Comparison of ENCODE assay signal across 8 cellular contexts in the genomic region with DNA sequence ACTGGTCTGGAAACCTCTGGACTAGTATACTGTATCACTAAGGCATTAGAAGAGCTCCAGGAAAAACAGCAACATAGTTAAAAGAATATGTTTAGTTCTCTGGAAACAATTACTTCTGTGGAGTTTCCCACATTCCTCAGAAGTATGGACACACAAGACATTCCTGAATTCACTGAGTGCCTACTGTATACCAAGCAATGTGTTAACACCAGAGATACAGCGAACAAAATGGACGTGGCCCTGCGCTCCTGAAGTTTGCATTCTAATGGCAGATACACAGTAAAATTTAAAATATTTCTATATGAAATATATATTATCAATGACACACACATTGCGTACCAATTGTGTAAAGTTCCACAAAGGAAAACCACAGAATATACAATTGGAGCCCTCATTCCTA. TPM values are rescaled to one million over a fixed set of nuclear protein-coding genes. Genes with fewer than 3 reads are reported as not detected.
DNase-seq lines count a peak whose midpoint lies in the region; ATAC-seq, FAIRE-seq and TF ChIP-seq lines count a peak whose summit lies in the region.

No MANE protein-coding gene starts in this region.

- no peaks in the 10 kb centered on the region; the same call in 1 of the 2 replicates for H4K20me1 ChIP-seq in GM23338 (replicated peaks; ENCODE audit: insufficient read depth)

- no peak for TF ChIP-seq POLR2A in sigmoid colon (IDR thresholded peaks at IDR 0.05)

- CTCF ChIA-PET in GM10248 (lab: Yijun Ruan, JAX), result interaction anchor here (0.9 to 7.5 kb wide), 8 partner anchors 9 to 341 kb away, joined by 3 to 45 read pairs (median 7); no protein-coding TSS in a partner anchor

- no peak for TF ChIP-seq EP300 in sigmoid colon (IDR thresholded peaks at IDR 0.05)

- TF ChIP-seq CTCF in GM23338 (conservative IDR thresholded peaks at IDR 0.05; ENCODE audit: low read depth in 2 of 2), result no peak
- no peak for TF ChIP-seq CTCF in fibroblast of the aortic adventitia (IDR thresholded peaks at IDR 0.05; ENCODE audit: insufficient read depth, low read length)
- TF ChIP-seq CTCF in sigmoid colon (IDR thresholded peaks at IDR 0.05), result no peak
- no peak for TF ChIP-seq CTCF in GM10248 (IDR thresholded peaks at IDR 0.05; ENCODE audit: control extremely low read depth, extremely low read depth, low read depth, missing control alignments)

- H3K9me3 ChIP-seq in sigmoid colon, result no peaks in the 10 kb centered on the region

- H3K27ac ChIP-seq in GM23338 (ENCODE audit: low read depth) (no peak overlapping the region), sigmoid colon (peak overlapping the region; percentile 76 to 88 (median 81))

- H3F3A ChIP-seq in GM23338 (replicated peaks; ENCODE audit: low read depth), result no peaks in the 10 kb centered on the region

- H3K4me2 ChIP-seq in GM23338, result peak overlapping the region; percentile 100

- H3K27ac Mint-ChIP-seq in GM23338, result no peak overlapping the region

- FAIRE-seq in GM19239 (lab: Jason Lieb, UNC), result no peak

- POLR2A ChIA-PET in GM10248 (lab: Yijun Ruan, JAX), result interaction anchor here (0.6 to 0.9 kb wide), 2 partner anchors 14 to 53 kb away, joined by 6 to 8 read pairs; a partner anchor contains a TSS

- peaks cover 10% of the 10 kb centered on the region for H3K4me1 ChIP-seq in GM23338 (ENCODE audit: insufficient read depth)
- peaks cover 0 to 25% (median 18%) of the 10 kb centered on the region in 4 donors for H3K4me1 ChIP-seq in sigmoid colon

- H3K79me2 ChIP-seq in GM23338 (replicated peaks; ENCODE audit: insufficient read depth), result peaks cover 20% of the 10 kb centered on the region

- H3K4me3 Mint-ChIP-seq in GM23338, result peak overlapping the region; percentile 90

- H3K36me3 ChIP-seq in GM23338 (ENCODE audit: insufficient read depth) (peaks cover 12% of the 10 kb centered on the region), sigmoid colon (peaks cover 4 to 28% (median 12%) of the 10 kb centered on the region in 4 donors)

- peaks cover 22% of the 10 kb centered on the region for H3K36me3 Mint-ChIP-seq in GM23338 (ENCODE audit: low read depth)

- no peaks in the 10 kb centered on the region; the same call in 2 of the 3 replicates for H3K9me3 Mint-ChIP-seq in GM23338

- no peak for DNase-seq in GM23338 (ENCODE audit: low spot score)
- peak; percentile 31 for DNase-seq in fibroblast of the aortic adventitia (ENCODE audit: low read depth)
- no peak for DNase-seq in sigmoid colon
- no peak for DNase-seq in GM19239 (ENCODE audit: insufficient read length, low spot score)
- DNase-seq in GM10248 (ENCODE audit: extremely low spot score), result no peak

- intact Hi-C loops in sigmoid colon (cut with DNase I), result no loop called here

- peak overlapping the region; percentile 93 for H3K4me3 ChIP-seq in GM23338
- peak overlapping the region; percentile 77 for H3K4me3 ChIP-seq in fibroblast of the aortic adventitia (ENCODE audit: low read depth, low read length)
- H3K4me3 ChIP-seq in sigmoid colon, result peak overlapping the region; percentile 70 to 93 (median 84)

- ATAC-seq in GM23338, result no peak
- peak; percentile 20 for ATAC-seq in SK-N-SH treated with all-trans-retinoic acid at 6 μM for 48 hours
- ATAC-seq in GM19324 (IDR thresholded peaks at IDR 0.05; ENCODE audit: low FRiP score, unreplicated experiment), result no peak
- ATAC-seq in GM21526 (IDR thresholded peaks at IDR 0.05; ENCODE audit: low FRiP score, unreplicated experiment), result no peak

- H3K27me3 Mint-ChIP-seq in GM23338 (ENCODE audit: insufficient read depth, low read depth, poor library complexity), result no peaks in the 10 kb centered on the region

- H3K9me2 ChIP-seq in GM23338 (ENCODE audit: insufficient read depth), result no peaks in the 10 kb centered on the region

- 29 to 56% methylated on average over 4 of the region's 4 CpGs for WGBS in sigmoid colon, 2 donors

- H3K4me1 Mint-ChIP-seq in GM23338, result peaks cover 16% of the 10 kb centered on the region

- H2AFZ ChIP-seq in GM23338, result peak overlapping the region; percentile 95; the same call in 1 of the 2 replicates

- H3K27me3 ChIP-seq in GM23338 (ENCODE audit: insufficient read depth), result no peaks in the 10 kb centered on the region
- no peaks in the 10 kb centered on the region for H3K27me3 ChIP-seq in sigmoid colon

TF ChIP-seq in GM23338, 12 proteins besides CTCF, POLR2A, EP300 and RAD21 (continues in another document):
- TF ChIP-seq ZNF114 (CRISPR knock-in tag; IDR thresholded peaks at IDR 0.05), result no peak
- TF ChIP-seq EZH2phosphoT487 (IDR thresholded peaks at IDR 0.05; ENCODE audit: unreplicated experiment), result no peak
- no peak for TF ChIP-seq POLR2AphosphoS5 (IDR thresholded peaks at IDR 0.05; ENCODE audit: low read depth)

TF ChIP-seq in SK-N-SH treated with all-trans-retinoic acid at 6 μM for 48 hours, 23 proteins besides CTCF, POLR2A, EP300 and RAD21:
- no peak for TF ChIP-seq ZFP3 (CRISPR knock-in tag; IDR thresholded peaks at IDR 0.05)
- TF ChIP-seq BACH2 (CRISPR knock-in tag; IDR thresholded peaks at IDR 0.05; ENCODE audit: borderline replicate concordance), result no peak
- TF ChIP-seq ZNF8 (CRISPR knock-in tag; IDR thresholded peaks at IDR 0.05), result no peak
- TF ChIP-seq SNAI2 (CRISPR knock-in tag; IDR thresholded peaks at IDR 0.05), result no peak
- no peak for TF ChIP-seq ZNF565 (CRISPR knock-in tag; conservative IDR thresholded peaks at IDR 0.05; ENCODE audit: low read depth)
- TF ChIP-seq, protein P1, sequence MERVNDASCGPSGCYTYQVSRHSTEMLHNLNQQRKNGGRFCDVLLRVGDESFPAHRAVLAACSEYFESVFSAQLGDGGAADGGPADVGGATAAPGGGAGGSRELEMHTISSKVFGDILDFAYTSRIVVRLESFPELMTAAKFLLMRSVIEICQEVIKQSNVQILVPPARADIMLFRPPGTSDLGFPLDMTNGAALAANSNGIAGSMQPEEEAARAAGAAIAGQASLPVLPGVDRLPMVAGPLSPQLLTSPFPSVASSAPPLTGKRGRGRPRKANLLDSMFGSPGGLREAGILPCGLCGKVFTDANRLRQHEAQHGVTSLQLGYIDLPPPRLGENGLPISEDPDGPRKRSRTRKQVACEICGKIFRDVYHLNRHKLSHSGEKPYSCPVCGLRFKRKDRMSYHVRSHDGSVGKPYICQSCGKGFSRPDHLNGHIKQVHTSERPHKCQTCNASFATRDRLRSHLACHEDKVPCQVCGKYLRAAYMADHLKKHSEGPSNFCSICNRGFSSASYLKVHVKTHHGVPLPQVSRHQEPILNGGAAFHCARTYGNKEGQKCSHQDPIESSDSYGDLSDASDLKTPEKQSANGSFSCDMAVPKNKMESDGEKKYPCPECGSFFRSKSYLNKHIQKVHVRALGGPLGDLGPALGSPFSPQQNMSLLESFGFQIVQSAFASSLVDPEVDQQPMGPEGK (CRISPR knock-in tag; IDR thresholded peaks at IDR 0.05; ENCODE audit: borderline replicate concordance), result no peak
- TF ChIP-seq PPARA (CRISPR knock-in tag; IDR thresholded peaks at IDR 0.05; ENCODE audit: borderline replicate concordance), result no peak
- no peak for TF ChIP-seq ISL1 (CRISPR knock-in tag; IDR thresholded peaks at IDR 0.05)
- TF ChIP-seq TOX (CRISPR knock-in tag; IDR thresholded peaks at IDR 0.05; ENCODE audit: borderline replicate concordance), result no peak
- TF ChIP-seq ARNTL (CRISPR knock-in tag; IDR thresholded peaks at IDR 0.05; ENCODE audit: borderline replicate concordance, low read depth), result no peak
- TF ChIP-seq TCF4 (CRISPR knock-in tag; IDR thresholded peaks at IDR 0.05; ENCODE audit: borderline replicate concordance), result no peak
- TF ChIP-seq, protein P2, sequence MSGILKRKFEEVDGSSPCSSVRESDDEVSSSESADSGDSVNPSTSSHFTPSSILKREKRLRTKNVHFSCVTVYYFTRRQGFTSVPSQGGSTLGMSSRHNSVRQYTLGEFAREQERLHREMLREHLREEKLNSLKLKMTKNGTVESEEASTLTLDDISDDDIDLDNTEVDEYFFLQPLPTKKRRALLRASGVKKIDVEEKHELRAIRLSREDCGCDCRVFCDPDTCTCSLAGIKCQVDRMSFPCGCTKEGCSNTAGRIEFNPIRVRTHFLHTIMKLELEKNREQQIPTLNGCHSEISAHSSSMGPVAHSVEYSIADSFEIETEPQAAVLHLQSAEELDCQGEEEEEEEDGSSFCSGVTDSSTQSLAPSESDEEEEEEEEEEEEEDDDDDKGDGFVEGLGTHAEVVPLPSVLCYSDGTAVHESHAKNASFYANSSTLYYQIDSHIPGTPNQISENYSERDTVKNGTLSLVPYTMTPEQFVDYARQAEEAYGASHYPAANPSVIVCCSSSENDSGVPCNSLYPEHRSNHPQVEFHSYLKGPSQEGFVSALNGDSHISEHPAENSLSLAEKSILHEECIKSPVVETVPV (CRISPR knock-in tag; IDR thresholded peaks at IDR 0.05), result no peak
- no peak for TF ChIP-seq ZFP30 (CRISPR knock-in tag; IDR thresholded peaks at IDR 0.05)
- TF ChIP-seq, protein P3, sequence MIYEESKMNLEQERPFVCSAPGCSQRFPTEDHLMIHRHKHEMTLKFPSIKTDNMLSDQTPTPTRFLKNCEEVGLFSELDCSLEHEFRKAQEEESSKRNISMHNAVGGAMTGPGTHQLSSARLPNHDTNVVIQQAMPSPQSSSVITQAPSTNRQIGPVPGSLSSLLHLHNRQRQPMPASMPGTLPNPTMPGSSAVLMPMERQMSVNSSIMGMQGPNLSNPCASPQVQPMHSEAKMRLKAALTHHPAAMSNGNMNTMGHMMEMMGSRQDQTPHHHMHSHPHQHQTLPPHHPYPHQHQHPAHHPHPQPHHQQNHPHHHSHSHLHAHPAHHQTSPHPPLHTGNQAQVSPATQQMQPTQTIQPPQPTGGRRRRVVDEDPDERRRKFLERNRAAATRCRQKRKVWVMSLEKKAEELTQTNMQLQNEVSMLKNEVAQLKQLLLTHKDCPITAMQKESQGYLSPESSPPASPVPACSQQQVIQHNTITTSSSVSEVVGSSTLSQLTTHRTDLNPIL (CRISPR knock-in tag; IDR thresholded peaks at IDR 0.05; ENCODE audit: low read depth), result no peak
- TF ChIP-seq ESRRG (CRISPR knock-in tag; IDR thresholded peaks at IDR 0.05), result no peak
TF ChIP-seq in SK-N-SH treated with all-trans-retinoic acid at 6 μM for 48 hours: peak in this region for 0.

RNA-seq across cellular contexts. Expression of a gene that starts 1.1 kb away (rescaled TPM):
- 22.2 and 31.6 TPM in 2 replicates for total RNA-seq in GM23338 (2014; rRNA removed; shearing (Covaris generic))
- polyA plus RNA-seq in GM23338 (2016; fragmentation: Nextera tagmentation; extraction: Ambion mirVana) (4.6 and 5.3 TPM in 2 replicates), sigmoid colon (10 to 100 TPM in 1 of 3 donors, 1 to 10 TPM in 1, under 1 TPM in 1; 0.60 to 10.9 (median 1.4) TPM)
- total RNA-seq in fibroblast of the aortic adventitia (ENCODE audit: low replicate concordance) (5.8 and 6.7 TPM in 2 replicates), sigmoid colon (10 to 100 TPM in 2 of 4 donors, 1 to 10 TPM in 2; 9.6 to 16.1 (median 10.8) TPM)

RNA-seq across cellular contexts. Expression of a gene that starts 14.6 kb away (rescaled TPM):
- total RNA-seq in GM23338 (2014; rRNA removed; shearing (Covaris generic)), result not detected in 2 replicates
- polyA plus RNA-seq in GM23338 (2016; fragmentation: Nextera tagmentation; extraction: Ambion mirVana) (not detected in 2 replicates), sigmoid colon (not detected)
- total RNA-seq in fibroblast of the aortic adventitia (ENCODE audit: low replicate concordance) (not detected in 2 replicates), sigmoid colon (not detected)

RNA-seq across cellular contexts. Expression of a gene that starts 50.3 kb away (rescaled TPM):
- 2.8 and 3.7 TPM in 2 replicates for total RNA-seq in GM23338 (2014; rRNA removed; shearing (Covaris generic))
- 0.78 and 1.4 TPM in 2 replicates for polyA plus RNA-seq in GM23338 (2016; fragmentation: Nextera tagmentation; extraction: Ambion mirVana)
- 4.4 and 12.7 TPM in 2 replicates for total RNA-seq in fibroblast of the aortic adventitia (ENCODE audit: low replicate concordance)
- total RNA-seq in sigmoid colon, result 10 to 100 TPM in 1 of 4 donors, 1 to 10 TPM in 3; 3.0 to 13.0 (median 5.3) TPM
- 1 to 10 TPM; 3.0 to 7.7 (median 3.7) TPM for polyA plus RNA-seq in sigmoid colon
